Comparison of ENCODE assay signal across 24 cellular contexts in genomic region chr5:530556-530955, GRCh38. TPM values are rescaled to one million over a fixed set of nuclear protein-coding genes. Genes with fewer than 3 reads are reported as not detected.
A peak's percentile ranks its signal among the peaks of the same experiment; 100 is the strongest.
DNase-seq lines count a peak whose midpoint lies in the region; ATAC-seq, FAIRE-seq and TF ChIP-seq lines count a peak whose summit lies in the region.
"Had no signal": no experiment of that assay in that cellular context is flagged by ENCODE, and none has a peak within 500 bp of the region (broad histone marks: within the 10 kb centered on the region; RNA-seq: fewer than 3 reads in every experiment).

No MANE protein-coding gene starts in this region.

- H3K4me1 ChIP-seq in right lobe of liver (no peaks in the 10 kb centered on the region), HepG2 (ENCODE audit: insufficient read depth, low read length) (peaks cover 68% of the 10 kb centered on the region)
- H3K4me1 ChIP-seq: breast epithelium had no signal

- no peak for TF ChIP-seq EP300 in HepG2 (IDR thresholded peaks at IDR 0.05; ENCODE audit: low read depth in 2 of 2, low read length in 2 of 2)
- no peak for TF ChIP-seq EP300 in HepG2 (CRISPR knock-in tag; IDR thresholded peaks at IDR 0.05; ENCODE audit: borderline replicate concordance)

- in situ Hi-C loops in HepG2 (cut with HindIII; ENCODE audit: extremely low pct_ligation_motif_present, low pct_unique_long_range_greater_than_20kb) = no loop called here

- H3K9me3 ChIP-seq in right lobe of liver (no peaks in the 10 kb centered on the region), HepG2 (ENCODE audit: low read length) (no peaks in the 10 kb centered on the region)
- H3K9me3 ChIP-seq: breast epithelium, transverse colon had no signal

- H3K4me2 ChIP-seq in HepG2 (ENCODE audit: low read depth, low read length) = no peak overlapping the region

- H3K36me3 ChIP-seq in right lobe of liver (no peaks in the 10 kb centered on the region), HepG2 (replicated peaks in 1 of 2; ENCODE audit: control insufficient read depth in 1 of 2, insufficient read depth in 2 of 2, low read length in 2 of 2) (no peaks in the 10 kb centered on the region)
- H3K36me3 ChIP-seq: breast epithelium, Peyer's patch, transverse colon had no signal

- CTCF ChIA-PET in HepG2 (lab: Yijun Ruan, JAX; ENCODE audit: low intra/inter-chr PET ratio, low total read pairs) (no interaction called here), activated B cell treated with CpG ODN at 0.5 μM for 24 hours (lab: Charles Lee) (interaction anchor here (1.0 kb wide), 1 partner anchor 84 kb away, joined by 4 read pairs; no protein-coding TSS in a partner anchor)

- no peaks in the 10 kb centered on the region for H3K9me3 Mint-ChIP-seq in activated B cell treated with CpG ODN at 0.5 μM for 24 hours
- H3K9me3 Mint-ChIP-seq in nephron progenitor cell = peaks cover 3% of the 10 kb centered on the region
- H3K9me3 Mint-ChIP-seq: activated naive CD4-positive, alpha-beta T cell treated with anti-CD3 and anti-CD28 coated beads, Interleukin-2, amount 50 U/mL, for 24 hours; immature natural killer cell; T-helper 2 cell treated with Interferon-gamma antibody and Interleukin-4, amounts not matched to agents 5 μg/mL and 100 μg/mL, for 36 hours had no signal

- no peak overlapping the region for H3K27ac Mint-ChIP-seq in activated B cell treated with CpG ODN at 0.5 μM for 24 hours
- peak overlapping the region; percentile 78 for H3K27ac Mint-ChIP-seq in nephron progenitor cell

- H3K27ac ChIP-seq in right lobe of liver = no peak overlapping the region
- no peak overlapping the region for H3K27ac ChIP-seq in HepG2 (ENCODE audit: extremely low read length, insufficient read depth, low read length)
- H3K27ac ChIP-seq: breast epithelium, Peyer's patch, transverse colon had no signal

- H3K9ac ChIP-seq in HepG2 (ENCODE audit: insufficient read depth, low read depth, low read length) = no peak overlapping the region

- DNase-seq in right lobe of liver (peak in 2 of 3 donors; percentile 13 to 38), HepG2 (ENCODE audit: low spot score) (no peak), activated B cell treated with CpG ODN at 0.5 μM for 24 hours (no peak), nephron progenitor cell (no peak), NCI-H1092 (lab: John Stamatoyannopoulos, UW) (no peak), NCI-H2171 (lab: John Stamatoyannopoulos, UW) (no peak)
- DNase-seq in activated T-cell treated with anti-CD3 and anti-CD28 coated beads, Interleukin-2, amount 50 U/mL, for 1 hour = no peak
- DNase-seq: activated CD4-positive, alpha-beta T cell treated with anti-CD3 and anti-CD28 coated beads for 48 hours; activated CD8-positive, alpha-beta memory T cell treated with anti-CD3 and anti-CD28 coated beads for 24 hours; activated T-cell treated with anti-CD3 and anti-CD28 coated beads for 4 hours; DND-41; immature natural killer cell; NCI-H1930; stimulated activated CD4-positive, alpha-beta T cell treated with anti-CD3 and anti-CD28 coated beads, Interleukin-4, amount 100 ng/mL, for 24 hours; transverse colon had no signal

- TF ChIP-seq CTCF in right lobe of liver (IDR thresholded peaks at IDR 0.05) = no peak
- TF ChIP-seq CTCF in HepG2 (CRISPR knock-in tag; IDR thresholded peaks at IDR 0.05) = no peak
- TF ChIP-seq CTCF in activated B cell treated with CpG ODN at 0.5 μM for 24 hours (IDR thresholded peaks at IDR 0.05) = no peak
- no peak for TF ChIP-seq CTCF in nephron progenitor cell (IDR thresholded peaks at IDR 0.05)

- TF ChIP-seq POLR2A in right lobe of liver (IDR thresholded peaks at IDR 0.05) (no peak), HepG2 (IDR thresholded peaks at IDR 0.05; ENCODE audit: insufficient read depth in 1 of 2, low read depth in 2 of 2, low read length in 2 of 2) (no peak)

- no TSS peak for BruUV-seq in HepG2 (replicated peaks; lab: Mats Ljungman, UMichigan)

- H2AFZ ChIP-seq in HepG2 (ENCODE audit: low read length) = no peak overlapping the region

- H3K4me3 ChIP-seq in right lobe of liver (no peak overlapping the region), HepG2 (replicated peaks in 1 of 3; ENCODE audit: insufficient read depth in 1 of 3, low read depth in 2 of 3, low read length in 3 of 3) (no peak overlapping the region)
- H3K4me3 ChIP-seq: breast epithelium, K562, Peyer's patch, transverse colon had no signal

- no peak for FAIRE-seq in HepG2 (lab: Jason Lieb, UNC)
- FAIRE-seq: D721Med, endothelial cell of umbilical vein, HTR-8/SVneo, K562 had no signal

- H3K4me3 Mint-ChIP-seq in activated B cell treated with CpG ODN at 0.5 μM for 24 hours (peak overlapping the region; percentile 7), nephron progenitor cell (peak overlapping the region; percentile 23)
- H3K4me3 Mint-ChIP-seq: activated naive CD4-positive, alpha-beta T cell treated with anti-CD3 and anti-CD28 coated beads, Interleukin-2, amount 50 U/mL, for 24 hours had no signal

- intact Hi-C loops in right lobe of liver (cut with DNase I) = no loop called here
- intact Hi-C loops in HepG2 (cut with micrococcal nuclease; ENCODE audit: unreplicated experiment) = loop anchor here (10.0 kb wide), 1 partner anchor 84 kb away; the partner anchor contains the start of gene CEP72
- intact Hi-C loops in activated B cell treated with CpG ODN at 0.5 μM for 24 hours (cut with micrococcal nuclease) = loop anchor here (1.0 kb wide), 1 partner anchor 14 kb away; no protein-coding TSS in a partner anchor

- ATAC-seq in right lobe of liver = no peak
- no peak for ATAC-seq in HepG2
- no peak for ATAC-seq in activated B cell treated with CpG ODN at 0.5 μM for 24 hours (ENCODE audit: low read depth)
- ATAC-seq in GM19351 (IDR thresholded peaks at IDR 0.05; ENCODE audit: unreplicated experiment) = no peak
- ATAC-seq: K562 had no signal

- H3K79me2 ChIP-seq in HepG2 (ENCODE audit: insufficient read depth, low read length) = no peaks in the 10 kb centered on the region

- no peaks in the 10 kb centered on the region for H4K20me1 ChIP-seq in HepG2 (ENCODE audit: insufficient read depth, low read length)

- no peaks in the 10 kb centered on the region for H3K36me3 Mint-ChIP-seq in activated B cell treated with CpG ODN at 0.5 μM for 24 hours (ENCODE audit: low read depth)
- no peaks in the 10 kb centered on the region for H3K36me3 Mint-ChIP-seq in nephron progenitor cell (ENCODE audit: low read depth)
- H3K36me3 Mint-ChIP-seq: activated naive CD4-positive, alpha-beta T cell treated with anti-CD3 and anti-CD28 coated beads, Interleukin-2, amount 50 U/mL, for 24 hours; immature natural killer cell had no signal

- TF ChIP-seq RAD21 in HepG2 (CRISPR knock-in tag; IDR thresholded peaks at IDR 0.05) = no peak

- peaks cover 0 to 5% of the 10 kb centered on the region in 2 donors for H3K27me3 ChIP-seq in right lobe of liver
- peaks cover 5 to 22% of the 10 kb centered on the region in 2 experiments; a peak in 4 of 5 replicates for H3K27me3 ChIP-seq in HepG2 (ENCODE audit: control insufficient read depth in 1 of 2, insufficient read depth in 2 of 2, low read length in 2 of 2)

- peaks cover 50% of the 10 kb centered on the region for H3K4me1 Mint-ChIP-seq in activated B cell treated with CpG ODN at 0.5 μM for 24 hours
- peaks cover 52% of the 10 kb centered on the region for H3K4me1 Mint-ChIP-seq in nephron progenitor cell

- H3K27me3 Mint-ChIP-seq in activated B cell treated with CpG ODN at 0.5 μM for 24 hours (peaks cover 45% of the 10 kb centered on the region), nephron progenitor cell (ENCODE audit: low read depth, poor library complexity) (peaks cover 60% of the 10 kb centered on the region)

- POLR2A ChIA-PET in HepG2 (lab: Yijun Ruan, JAX) (interaction anchor here (1.4 kb wide), 1 partner anchor 50 kb away, joined by 3 read pairs; no protein-coding TSS in a partner anchor), activated B cell treated with CpG ODN at 0.5 μM for 24 hours (lab: Charles Lee) (interaction anchor here (1.4 to 2.8 kb wide), 2 partner anchors 13 to 67 kb away, joined by 3 to 11 read pairs; no protein-coding TSS in a partner anchor)

- 39% methylated on average over 7 of the region's 16 CpGs for WGBS in right lobe of liver (ENCODE audit: insufficient coverage, low coverage, low lambda C conversion rate, missing lambda C conversion rate)
- 51% methylated on average over 14 of the region's 16 CpGs for WGBS in HepG2 (ENCODE audit: low lambda C conversion rate)

TF ChIP-seq in HepG2, 621 proteins besides CTCF, POLR2A, EP300 and RAD21 (continues in another document):
- TF ChIP-seq FOXK1 (CRISPR knock-in tag; IDR thresholded peaks at IDR 0.05; ENCODE audit: borderline replicate concordance, low read depth) = no peak
- TF ChIP-seq PRMT3 (CRISPR knock-in tag; IDR thresholded peaks at IDR 0.05; ENCODE audit: borderline replicate concordance, low read depth) = no peak
- TF ChIP-seq RFX1 (IDR thresholded peaks at IDR 0.05) = no peak
- no peak for TF ChIP-seq RARG (CRISPR knock-in tag; IDR thresholded peaks at IDR 0.05; ENCODE audit: low read depth)

RNA-seq across cellular contexts. Expression of gene SLC9A3, which starts 6.3 kb away (rescaled TPM):
- total RNA-seq in right lobe of liver (1 to 10 TPM in 2 of 6 experiments, under 1 TPM in 4; 0.32 to 1.8 (median 0.46) TPM), HepG2 (2016; rRNA removed; fragmentation: Illumina TruSeq; extraction: Trizol) (1.2 and 1.8 TPM in 2 replicates), activated B cell treated with CpG ODN at 0.5 μM for 24 hours (0.20 and 0.42 TPM in 2 replicates)
- 0.30 and 0.35 TPM in 2 replicates for total RNA-seq in HepG2 (2016; cell fraction: cytosol; rRNA removed; fragmentation: Illumina TruSeq; extraction: Trizol; ENCODE audit: low read depth)
- 1.3 and 1.6 TPM in 2 replicates for total RNA-seq in HepG2 (2016; cell fraction: insoluble cytoplasmic fraction; rRNA removed; fragmentation: Illumina TruSeq; extraction: Trizol)
- total RNA-seq in HepG2 (2016; cell fraction: membrane; rRNA removed; fragmentation: Illumina TruSeq; extraction: Trizol) = 1.5 and 1.9 TPM in 2 replicates
- 1.1 and 1.2 TPM in 2 replicates for total RNA-seq in HepG2 (2016; cell fraction: nucleus; rRNA removed; fragmentation: Illumina TruSeq; extraction: Trizol)
- polyA plus RNA-seq in HepG2 (2011; rRNA removed) = 1.5 and 1.9 TPM in 2 replicates
- 1.4 TPM in 2 replicates for polyA plus RNA-seq in HepG2 (2011; cell fraction: cytosol; rRNA removed)
- polyA plus RNA-seq in HepG2 (2011; cell fraction: nucleus; rRNA removed) = 2.2 and 2.4 TPM in 2 replicates
- 1.1 and 1.4 TPM in 2 replicates for polyA plus RNA-seq in HepG2 (2012)
- 0.37 and 0.43 TPM in 2 replicates for polyA plus RNA-seq in HepG2 (2016; cell fraction: cytosol; fragmentation: Illumina TruSeq; extraction: Trizol; ENCODE audit: low read depth)
- 1.7 and 1.8 TPM in 2 replicates for polyA plus RNA-seq in HepG2 (2016; cell fraction: insoluble cytoplasmic fraction; fragmentation: Illumina TruSeq; extraction: Trizol; ENCODE audit: low read depth)
- 1.4 and 1.6 TPM in 2 replicates for polyA plus RNA-seq in HepG2 (2016; cell fraction: membrane; fragmentation: Illumina TruSeq; extraction: Trizol; ENCODE audit: low read depth)
- 1.9 and 2.4 TPM in 2 replicates for polyA plus RNA-seq in HepG2 (2016; cell fraction: nucleus; fragmentation: Illumina TruSeq; extraction: Trizol; ENCODE audit: insufficient read depth, low read depth)
- 0.76 and 1.0 TPM in 2 replicates for polyA minus RNA-seq in HepG2 (2011; rRNA and poly(A)+ RNA removed; ENCODE audit: low replicate concordance)
- polyA minus RNA-seq in HepG2 (2011; cell fraction: cytosol; rRNA and poly(A)+ RNA removed) = 0.35 and 0.49 TPM in 2 replicates
- 0.99 and 1.0 TPM in 2 replicates for polyA minus RNA-seq in HepG2 (2011; cell fraction: nucleus; rRNA and poly(A)+ RNA removed)

Comparison
In these comparisons a context has a peak if more than half of its experiments do, and no peak if none do; other contexts are left out.
1. DNase-seq: peak in right lobe of liver (2 of 3); none in HepG2 (single experiment), activated B cell treated with CpG ODN at 0.5 μM for 24 hours (single experiment), nephron progenitor cell (single experiment), NCI-H1092 (single experiment), activated T-cell treated with anti-CD3 and anti-CD28 coated beads, Interleukin-2, amount 50 U/mL, for 1 hour (single experiment) and NCI-H2171 (single experiment).
2. intact Hi-C loops: an anchor here in HepG2 (10.0 kb wide) and activated B cell treated with CpG ODN at 0.5 μM for 24 hours (1.0 kb wide); none called in right lobe of liver.